ENCODE assay signal across 8 cellular contexts in genomic region chr20:32205502-32206382, GRCh38. TPM values are rescaled to one million over a fixed set of nuclear protein-coding genes. Genes with fewer than 3 reads are reported as not detected.
DNase-seq lines count a peak whose midpoint lies in the region; ATAC-seq, FAIRE-seq and TF ChIP-seq lines count a peak whose summit lies in the region.

No MANE protein-coding gene starts in this region.

- CTCF ChIA-PET in activated naive CD4-positive, alpha-beta T cell treated with anti-CD3 and anti-CD28 coated beads for 36 hours (lab: Charles Lee), result interaction anchor here (0.6 to 0.9 kb wide), 4 partner anchors 26 to 319 kb away, joined by 3 to 5 read pairs (median 3); no protein-coding TSS in a partner anchor

- TF ChIP-seq CTCF in kidney (IDR thresholded peaks at IDR 0.05; ENCODE audit: borderline replicate concordance, extremely low read depth, insufficient read depth) (no peak), tibial nerve (IDR thresholded peaks at IDR 0.05) (no peak)

- no peaks in the 10 kb centered on the region for H3K9me3 Mint-ChIP-seq in activated naive CD4-positive, alpha-beta T cell treated with anti-CD3 and anti-CD28 coated beads for 36 hours
- H3K9me3 Mint-ChIP-seq in activated naive CD8-positive, alpha-beta T cell treated with anti-CD3 and anti-CD28 coated beads for 36 hours, result no peaks in the 10 kb centered on the region

- no peaks in the 10 kb centered on the region for H3K27me3 ChIP-seq in tibial nerve

- H3K4me3 ChIP-seq in kidney (ENCODE audit: low read length in 2 of 2) (peak overlapping the region; percentile 76 to 93), tibial nerve (peak overlapping the region in 2 of 4 donors; percentile 92 to 99)

- no peak for TF ChIP-seq EP300 in tibial nerve (IDR thresholded peaks at IDR 0.05)

- peak overlapping the region; percentile 98 for H3K27ac Mint-ChIP-seq in activated naive CD4-positive, alpha-beta T cell treated with anti-CD3 and anti-CD28 coated beads for 36 hours
- peak overlapping the region; percentile 98 for H3K27ac Mint-ChIP-seq in activated naive CD8-positive, alpha-beta T cell treated with anti-CD3 and anti-CD28 coated beads for 36 hours

- H3K36me3 Mint-ChIP-seq in activated naive CD4-positive, alpha-beta T cell treated with anti-CD3 and anti-CD28 coated beads for 36 hours (ENCODE audit: low read depth), result peaks cover 81% of the 10 kb centered on the region
- H3K36me3 Mint-ChIP-seq in activated naive CD8-positive, alpha-beta T cell treated with anti-CD3 and anti-CD28 coated beads for 36 hours, result peaks cover 87% of the 10 kb centered on the region

- peak overlapping the region; percentile 99 for H3K4me3 Mint-ChIP-seq in activated naive CD4-positive, alpha-beta T cell treated with anti-CD3 and anti-CD28 coated beads for 36 hours
- peak overlapping the region; percentile 100 for H3K4me3 Mint-ChIP-seq in activated naive CD8-positive, alpha-beta T cell treated with anti-CD3 and anti-CD28 coated beads for 36 hours

- FAIRE-seq in kidney (lab: Jason Lieb, UNC), result no peak

- H3K4me1 ChIP-seq in kidney (ENCODE audit: control insufficient read depth in 1 of 2, insufficient read depth in 1 of 2, low read depth in 1 of 2, low read length in 2 of 2) (peaks cover 45 to 54% of the 10 kb centered on the region in 2 donors), tibial nerve (peaks cover 0 to 73% (median 39%) of the 10 kb centered on the region in 4 donors)

- ATAC-seq in HG02981 (IDR thresholded peaks at IDR 0.05; ENCODE audit: unreplicated experiment), result no peak

- H3K9me3 ChIP-seq in kidney (ENCODE audit: control insufficient read depth in 1 of 2, low read length in 2 of 2), result no peaks in the 10 kb centered on the region
- no peaks in the 10 kb centered on the region for H3K9me3 ChIP-seq in tibial nerve

- H3K27ac ChIP-seq in kidney (ENCODE audit: low read depth in 2 of 2, low read length in 2 of 2) (peak overlapping the region; percentile 66 to 90), tibial nerve (peak overlapping the region; percentile 78 to 93 (median 89))

- H3K4me1 Mint-ChIP-seq in activated naive CD4-positive, alpha-beta T cell treated with anti-CD3 and anti-CD28 coated beads for 36 hours (ENCODE audit: low read depth), result peaks cover 72% of the 10 kb centered on the region
- peaks cover 66% of the 10 kb centered on the region for H3K4me1 Mint-ChIP-seq in activated naive CD8-positive, alpha-beta T cell treated with anti-CD3 and anti-CD28 coated beads for 36 hours

- H3K9ac ChIP-seq in kidney (ENCODE audit: low read length in 2 of 2), result peak overlapping the region; percentile 19 to 96

- no peak for DNase-seq in activated naive CD4-positive, alpha-beta T cell treated with anti-CD3 and anti-CD28 coated beads for 36 hours
- DNase-seq in activated naive CD4-positive, alpha-beta T cell treated with anti-CD3 and anti-CD28 coated beads, Interleukin-2, amount 50 U/mL, for 16 hours, result no peak
- no peak for DNase-seq in activated naive CD8-positive, alpha-beta T cell treated with anti-CD3 and anti-CD28 coated beads for 36 hours
- no peak for DNase-seq in kidney
- no peak for DNase-seq in tibial nerve (ENCODE audit: low spot score in 2 of 2)
- DNase-seq in NCI-H2107 (lab: John Stamatoyannopoulos, UW), result no peak
- DNase-seq in stimulated activated naive CD4-positive, alpha-beta T cell (lab: John Stamatoyannopoulos, UW), result no peak

- intact Hi-C loops in activated naive CD4-positive, alpha-beta T cell treated with anti-CD3 and anti-CD28 coated beads for 36 hours (cut with micrococcal nuclease), result no loop called here
- intact Hi-C loops in kidney (cut with DNase I), result no loop called here

- peaks cover 2 to 13% of the 10 kb centered on the region in 2 donors for H3K36me3 ChIP-seq in kidney (ENCODE audit: control insufficient read depth in 1 of 2, insufficient read depth in 2 of 2, low read length in 2 of 2)
- peaks cover 3 to 26% (median 5%) of the 10 kb centered on the region in 3 donors for H3K36me3 ChIP-seq in tibial nerve

- H3K27me3 Mint-ChIP-seq in activated naive CD4-positive, alpha-beta T cell treated with anti-CD3 and anti-CD28 coated beads for 36 hours (ENCODE audit: low read depth), result no peaks in the 10 kb centered on the region
- H3K27me3 Mint-ChIP-seq in activated naive CD8-positive, alpha-beta T cell treated with anti-CD3 and anti-CD28 coated beads for 36 hours, result no peaks in the 10 kb centered on the region

- no peak for TF ChIP-seq POLR2A in tibial nerve (IDR thresholded peaks at IDR 0.05)

- 30 to 33% methylated on average over 6 of the region's 6 CpGs for WGBS in tibial nerve, 2 donors

RNA-seq across cellular contexts. Expression of gene PLAGL2, which starts 1.8 kb away (rescaled TPM):
- 10 to 100 TPM; 63.3 to 64.9 TPM for total RNA-seq in activated naive CD4-positive, alpha-beta T cell treated with anti-CD3 and anti-CD28 coated beads for 36 hours
- total RNA-seq in activated naive CD8-positive, alpha-beta T cell treated with anti-CD3 and anti-CD28 coated beads for 36 hours, result 10 to 100 TPM; 86.9 to 87.2 TPM
- total RNA-seq in kidney (9.2 TPM), tibial nerve (1 to 10 TPM; 4.2 to 7.2 (median 6.3) TPM)
- polyA plus RNA-seq in kidney (ENCODE audit: insufficient read depth, low read depth, low replicate concordance), result 3.8 TPM

RNA-seq across cellular contexts. Expression of gene POFUT1, which starts 1.9 kb away (rescaled TPM):
- 10 to 100 TPM; 37.1 to 38.9 TPM for total RNA-seq in activated naive CD4-positive, alpha-beta T cell treated with anti-CD3 and anti-CD28 coated beads for 36 hours
- total RNA-seq in activated naive CD8-positive, alpha-beta T cell treated with anti-CD3 and anti-CD28 coated beads for 36 hours, result 10 to 100 TPM; 64.0 to 65.7 TPM
- total RNA-seq in kidney (36.7 TPM), tibial nerve (10 to 100 TPM; 26.0 to 49.4 (median 32.4) TPM)
- 16.7 TPM for polyA plus RNA-seq in kidney (ENCODE audit: insufficient read depth, low read depth, low replicate concordance)
